Comparison of ENCODE assay signal across 26 cellular contexts in the genomic region with DNA sequence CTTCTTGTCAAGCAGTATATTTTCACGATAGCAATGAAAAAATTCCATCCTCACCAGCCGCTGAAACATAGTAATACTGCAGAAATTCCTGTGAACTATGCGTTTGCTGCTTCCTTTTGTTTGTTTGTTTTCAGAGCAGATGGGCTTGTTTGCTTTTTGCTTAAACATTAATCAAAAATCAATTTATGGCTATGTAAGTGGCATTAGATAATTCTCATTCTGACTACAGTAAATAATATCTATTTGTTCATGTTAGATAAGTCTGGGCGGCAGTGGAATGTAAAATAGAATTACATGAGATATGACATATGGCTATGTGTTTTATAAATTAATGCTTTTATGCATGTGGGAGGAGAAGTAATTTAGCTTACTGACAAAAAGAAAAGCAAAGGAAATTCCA.
DNase-seq lines count a peak whose midpoint lies in the region; ATAC-seq, FAIRE-seq and TF ChIP-seq lines count a peak whose summit lies in the region.
"Had no signal": no experiment of that assay in that cellular context is flagged by ENCODE, and none has a peak within 500 bp of the region (broad histone marks: within the 10 kb centered on the region; RNA-seq: fewer than 3 reads in every experiment).

No MANE protein-coding gene starts in this region.

- H3K9me3 ChIP-seq in Panc1 (ENCODE audit: control insufficient read depth, insufficient read depth, low read depth, low read length) (no peaks in the 10 kb centered on the region), small intestine (ENCODE audit: control insufficient read depth, low read depth) (no peaks in the 10 kb centered on the region)
- H3K9me3 ChIP-seq: ascending aorta, right atrium auricular region, thoracic aorta had no signal

- BruUV-seq in Panc1 (replicated peaks; lab: Mats Ljungman, UMichigan) = no TSS peak

- DNase-seq in DMS53 (lab: John Stamatoyannopoulos, UW) (peak; percentile 87), Panc1 (ENCODE audit: low read depth, low spot score) (no peak), left colon (no peak), small intestine (peak; percentile 43), sciatic nerve (ENCODE audit: low spot score) (no peak), NCI-H1105 (lab: John Stamatoyannopoulos, UW) (no peak)
- DNase-seq: activated CD4-positive, alpha-beta T cell treated with anti-CD3 and anti-CD28 coated beads, Interleukin-2, amount 50 U/mL, for 4 hours; activated CD4-positive, CD25-positive, alpha-beta regulatory T cell; CD8-positive, alpha-beta memory T cell; central memory CD4-positive, alpha-beta T cell; dermis blood vessel endothelial cell; DMS79 treated with DMSO at 0.1 percent for 48 hours; IMR-90; kidney glomerular epithelial cell; NCI-H1092 treated with DMSO at 0.1 percent for 48 hours; NCI-H2029 treated with DMSO at 0.1 percent for 48 hours; NCI-H446; stimulated activated naive CD4-positive, alpha-beta T cell treated with Interleukin-2 at 50 U/mL for 16 hours; SW 1271 had no signal

- H3K4me3 ChIP-seq in Panc1 (ENCODE audit: low read depth in 2 of 2, low read length in 2 of 2) = no peak overlapping the region
- H3K4me3 ChIP-seq in small intestine (ENCODE audit: low read depth in 1 of 2, low read length in 2 of 2) = no peak overlapping the region
- H3K4me3 ChIP-seq: ascending aorta, right atrium auricular region, thoracic aorta had no signal

- CTCF ChIA-PET in Panc1 (lab: Charles Lee) = no interaction called here

- WGBS in small intestine, 3 donors = 25 to 67% (median 37%) methylated on average over 4 of the region's 4 CpGs

- H3K36me3 ChIP-seq in Panc1 (ENCODE audit: control insufficient read depth, insufficient read depth, low read length) = no peaks in the 10 kb centered on the region
- H3K36me3 ChIP-seq in small intestine (ENCODE audit: control insufficient read depth in 2 of 2, insufficient read depth in 2 of 2, low read length in 2 of 2) = no peaks in the 10 kb centered on the region
- H3K36me3 ChIP-seq: ascending aorta, right atrium auricular region, thoracic aorta had no signal

- H3K4me1 ChIP-seq in Panc1 (ENCODE audit: control insufficient read depth, insufficient read depth, low read length) = peaks cover 62% of the 10 kb centered on the region
- no peaks in the 10 kb centered on the region for H3K4me1 ChIP-seq in small intestine (ENCODE audit: control insufficient read depth in 2 of 2, insufficient read depth in 1 of 2, low read depth in 1 of 2, low read length in 1 of 2)

- in situ Hi-C loops in Panc1 (cut with HindIII; ENCODE audit: low pct_unique_long_range_greater_than_20kb, low sequenced_read_pairs) = no loop called here

- ATAC-seq in Panc1 = no peak
- ATAC-seq in left colon = peak; percentile 29
- ATAC-seq in sciatic nerve = no peak
- ATAC-seq in GM18511 (IDR thresholded peaks at IDR 0.05; ENCODE audit: unreplicated experiment) = no peak
- ATAC-seq: activated naive CD4-positive, alpha-beta T cell treated with anti-CD3 and anti-CD28 coated beads, Interleukin-2, amount 50 U/mL, for 72 hours; activated T-helper 17 cell treated with anti-CD3 and anti-CD28 coated beads, Interleukin-2, amount 50 U/mL, for 72 hours; Right ventricle myocardium inferior had no signal

- no peak for TF ChIP-seq CTCF in Panc1 (IDR thresholded peaks at IDR 0.05)

- H3K27me3 ChIP-seq in Panc1 (ENCODE audit: control insufficient read depth, insufficient read depth, low read length) (no peaks in the 10 kb centered on the region), small intestine (ENCODE audit: control insufficient read depth in 2 of 2, insufficient read depth in 2 of 2, low read length in 2 of 2) (no peaks in the 10 kb centered on the region)
- H3K27me3 ChIP-seq: ascending aorta, right atrium auricular region had no signal

- intact Hi-C loops in Panc1 (cut with micrococcal nuclease; ENCODE audit: unreplicated experiment) (no loop called here), left colon (cut with DNase I, micrococcal nuclease) (no loop called here), sciatic nerve (cut with DNase I) (no loop called here)

- FAIRE-seq in small intestine (lab: Jason Lieb, UNC) = no peak

- H3K27ac ChIP-seq in Panc1 (ENCODE audit: low read length) (peak overlapping the region; percentile 46; the same call in 1 of the 2 replicates), small intestine (ENCODE audit: low read depth in 1 of 2, low read length in 1 of 2) (no peak overlapping the region)
- H3K27ac ChIP-seq: ascending aorta, right atrium auricular region, thoracic aorta had no signal

- POLR2A ChIA-PET in Panc1 (lab: Charles Lee) = no interaction called here

Comparison
In these comparisons a context has a peak if more than half of its experiments do, and no peak if none do; other contexts are left out.
1. DNase-seq: peak in DMS53 (single experiment) and small intestine (single experiment); none in Panc1 (single experiment), left colon (0 of 2), sciatic nerve (single experiment) and NCI-H1105 (single experiment).